In genomic region chr6:157777344-157777743, GRCh38 we compare ENCODE assay signal across 2 cellular contexts.
A peak's percentile ranks its signal among the peaks of the same experiment; 100 is the strongest.
TF ChIP-seq lines count a peak whose summit lies in the region.

No MANE protein-coding gene starts in this region.

TF ChIP-seq in HEK293, 187 proteins besides CTCF, POLR2A, EP300 and RAD21:
- TF ChIP-seq PRDM1 (tag by site-specific recombination; IDR thresholded peaks at IDR 0.05) (no peak), BCL6B (tag by site-specific recombination; IDR thresholded peaks at IDR 0.05) (no peak), SETDB1 (IDR thresholded peaks at IDR 0.05; ENCODE audit: insufficient read length, low read length) (peak; percentile 70), SALL2 (tag by site-specific recombination; IDR thresholded peaks at IDR 0.05; ENCODE audit: borderline replicate concordance) (no peak), ZNF768 (tag by site-specific recombination; IDR thresholded peaks at IDR 0.05) (no peak), ZNF830 (tag by site-specific recombination; IDR thresholded peaks at IDR 0.05; ENCODE audit: low read depth) (no peak), ZNF23 (tag by site-specific recombination; IDR thresholded peaks at IDR 0.05; ENCODE audit: borderline replicate concordance) (no peak), ZNF26 (tag by site-specific recombination; IDR thresholded peaks at IDR 0.05) (peak; percentile 95), ZBTB11 (tag by site-specific recombination; conservative IDR thresholded peaks at IDR 0.05; ENCODE audit: low read depth) (no peak), ZNF10 (tag by site-specific recombination; IDR thresholded peaks at IDR 0.05) (no peak), KLF7 (tag by site-specific recombination; IDR thresholded peaks at IDR 0.05; ENCODE audit: borderline replicate concordance) (no peak), ZNF37A (tag by site-specific recombination; IDR thresholded peaks at IDR 0.05) (no peak), ZNF223 (tag by site-specific recombination; IDR thresholded peaks at IDR 0.05) (no peak)

TF ChIP-seq in K562, 482 proteins besides CTCF, POLR2A, EP300 and RAD21:
- TF ChIP-seq ZBTB9 (CRISPR knock-in tag; IDR thresholded peaks at IDR 0.05) = no peak
- TF ChIP-seq ZNF77 (CRISPR knock-in tag; IDR thresholded peaks at IDR 0.05) = no peak
- TF ChIP-seq JUNB (CRISPR knock-in tag; conservative IDR thresholded peaks at IDR 0.05) = no peak
- peak; percentile 86; the same call in 1 of the 2 replicates for TF ChIP-seq ZBTB33 (CRISPR knock-in tag; IDR thresholded peaks at IDR 0.05)
- no peak for TF ChIP-seq BCL6 (CRISPR knock-in tag; IDR thresholded peaks at IDR 0.05)
- no peak for TF ChIP-seq USF1 (CRISPR knock-in tag; IDR thresholded peaks at IDR 0.05)
- peak in 1 of 2 experiments; percentile 29; a peak in 1 of 4 replicates for TF ChIP-seq TRIM24 (IDR thresholded peaks at IDR 0.05)
- 0 out of 2 replicates have a peak, but pooled peaks have one; percentile 9 for TF ChIP-seq ATF3 (IDR thresholded peaks at IDR 0.05)
- no peak for TF ChIP-seq ATF3 (CRISPR knock-in tag; conservative IDR thresholded peaks at IDR 0.05)
